In the genomic region with DNA sequence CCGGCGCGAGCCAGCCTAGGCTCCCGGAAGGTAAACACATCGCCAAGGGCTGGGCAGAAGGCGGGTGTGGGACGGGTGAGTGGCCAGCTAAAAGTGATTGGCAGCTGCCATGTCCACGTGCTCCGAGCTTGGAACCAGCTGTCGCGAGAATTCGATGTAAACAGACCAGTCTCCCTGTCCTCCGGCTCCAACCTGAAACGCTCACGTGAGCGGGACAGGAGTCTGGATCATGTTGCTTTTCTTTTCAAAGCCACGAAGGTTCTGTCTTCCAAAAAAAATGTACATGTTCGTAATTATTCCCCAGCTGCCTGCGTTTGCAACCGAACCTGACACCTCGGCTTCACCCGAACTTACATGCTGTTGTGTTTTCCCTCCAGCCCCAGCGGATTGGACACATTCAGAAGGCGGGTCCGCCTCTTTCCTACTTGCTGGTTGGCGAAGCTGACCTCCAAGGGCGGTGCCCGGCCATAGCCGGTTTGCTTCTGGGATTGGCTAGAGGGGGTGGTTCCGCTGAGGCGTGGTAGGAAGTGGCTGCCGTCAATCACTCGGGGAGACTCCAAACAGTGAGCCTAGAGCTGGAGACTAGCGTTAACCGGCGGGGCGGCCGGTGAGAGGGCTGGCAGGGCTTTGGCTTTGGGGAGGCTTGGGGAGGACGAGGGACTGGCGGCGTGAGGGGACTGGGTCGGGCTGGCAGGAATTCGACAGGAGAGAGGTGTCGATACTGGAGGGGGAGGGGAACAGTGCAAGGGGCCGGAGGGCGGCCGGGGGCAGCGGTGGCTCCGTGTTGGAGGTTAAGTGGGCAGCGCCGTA, we compare ENCODE assay signal across 8 cellular contexts. TPM values are rescaled to one million over a fixed set of nuclear protein-coding genes. Genes with fewer than 3 reads are reported as not detected.
DNase-seq lines count a peak whose midpoint lies in the region; TF ChIP-seq lines count a peak whose summit lies in the region.

TSS of gene BCAS3 (plus strand) at position 544 of the 810 bp plus-strand sequence.

- intact Hi-C loops in activated naive CD4-positive, alpha-beta T cell treated with anti-CD3 and anti-CD28 coated beads for 36 hours (cut with micrococcal nuclease) = loop anchor here (1.0 to 10.0 kb wide), 6 partner anchors 77 to 1522 kb away; partner anchors contain the start of genes APPBP2, HEATR6, PPM1D and PRR11

- in situ Hi-C loops in SK-MEL-5 (cut with HindIII; ENCODE audit: low pct_unique_long_range_greater_than_20kb, low sequenced_read_pairs) = no loop called here

- peak within 1 kb of the TSS; percentile 79 for H3K27ac Mint-ChIP-seq in activated naive CD4-positive, alpha-beta T cell treated with anti-CD3 and anti-CD28 coated beads for 36 hours

- H3K4me3 Mint-ChIP-seq in activated naive CD4-positive, alpha-beta T cell treated with anti-CD3 and anti-CD28 coated beads for 36 hours = peak within 1 kb of the TSS; percentile 91

- H3K9me3 Mint-ChIP-seq in activated naive CD4-positive, alpha-beta T cell treated with anti-CD3 and anti-CD28 coated beads for 36 hours = peaks cover 1% of the 10 kb centered on the region

- no peaks in the 10 kb centered on the region for H3K27me3 Mint-ChIP-seq in activated naive CD4-positive, alpha-beta T cell treated with anti-CD3 and anti-CD28 coated beads for 36 hours (ENCODE audit: low read depth)

- CTCF ChIA-PET in HEK293T (lab: Yijun Ruan, JAX) = no interaction called here
- CTCF ChIA-PET in activated naive CD4-positive, alpha-beta T cell treated with anti-CD3 and anti-CD28 coated beads for 36 hours (lab: Charles Lee) = interaction anchor here (0.6 to 1.1 kb wide), 3 partner anchors 34 to 323 kb away, joined by 4 to 5 read pairs (median 4); no protein-coding TSS in a partner anchor

- peaks cover 11% of the 10 kb centered on the region for H3K4me1 Mint-ChIP-seq in activated naive CD4-positive, alpha-beta T cell treated with anti-CD3 and anti-CD28 coated beads for 36 hours (ENCODE audit: low read depth)

- peak; percentile 94 for DNase-seq in GF-D8 (lab: John Stamatoyannopoulos, UW)
- DNase-seq in HEK293T (ENCODE audit: extremely low spot score) = peak; percentile 98
- peak; percentile 99 for DNase-seq in MV-4-11 (lab: John Stamatoyannopoulos, UW)
- DNase-seq in SK-MEL-5 (ENCODE audit: low read depth, low spot score) = peak; percentile 100
- peak; percentile 99 for DNase-seq in activated naive CD4-positive, alpha-beta T cell treated with anti-CD3 and anti-CD28 coated beads for 36 hours
- peak; percentile 100 for DNase-seq in germinal center (ENCODE audit: low spot score)
- peak; percentile 96 for DNase-seq in non-pigmented ciliary epithelial cell (ENCODE audit: low read depth)
- peak; percentile 99 for DNase-seq in superior temporal gyrus (ENCODE audit: extremely low spot score)

- H3K36me3 Mint-ChIP-seq in activated naive CD4-positive, alpha-beta T cell treated with anti-CD3 and anti-CD28 coated beads for 36 hours (ENCODE audit: low read depth) = no peaks in the 10 kb centered on the region

- POLR2A ChIA-PET in HEK293T (lab: Yijun Ruan, JAX) = interaction anchor here (0.6 to 1.6 kb wide), 16 partner anchors 9 to 724 kb away, joined by 3 to 9 read pairs (median 4); partner anchors contain the start of gene PPM1D

TF ChIP-seq in HEK293T, 16 proteins besides CTCF, POLR2A, EP300 and RAD21:
- TF ChIP-seq ELF4 (IDR thresholded peaks at IDR 0.05) (peak; percentile 73; the same call in 1 of the 2 replicates), TARDBP (IDR thresholded peaks at IDR 0.05) (peak; percentile 70; the same call in 1 of the 2 replicates), SP1 (IDR thresholded peaks at IDR 0.05) (peak; percentile 86), FOXM1 (IDR thresholded peaks at IDR 0.05; ENCODE audit: borderline replicate concordance) (no peak), HDGF (IDR thresholded peaks at IDR 0.05; ENCODE audit: borderline replicate concordance) (no peak), L3MBTL2 (conservative IDR thresholded peaks at IDR 0.05) (peak; percentile 99), SUZ12 (IDR thresholded peaks at IDR 0.05) (no peak), NFRKB (IDR thresholded peaks at IDR 0.05) (no peak), FOXK2 (IDR thresholded peaks at IDR 0.05) (peak; percentile 99)
- TF ChIP-seq, protein P1, sequence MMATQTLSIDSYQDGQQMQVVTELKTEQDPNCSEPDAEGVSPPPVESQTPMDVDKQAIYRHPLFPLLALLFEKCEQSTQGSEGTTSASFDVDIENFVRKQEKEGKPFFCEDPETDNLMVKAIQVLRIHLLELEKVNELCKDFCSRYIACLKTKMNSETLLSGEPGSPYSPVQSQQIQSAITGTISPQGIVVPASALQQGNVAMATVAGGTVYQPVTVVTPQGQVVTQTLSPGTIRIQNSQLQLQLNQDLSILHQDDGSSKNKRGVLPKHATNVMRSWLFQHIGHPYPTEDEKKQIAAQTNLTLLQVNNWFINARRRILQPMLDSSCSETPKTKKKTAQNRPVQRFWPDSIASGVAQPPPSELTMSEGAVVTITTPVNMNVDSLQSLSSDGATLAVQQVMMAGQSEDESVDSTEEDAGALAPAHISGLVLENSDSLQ (IDR thresholded peaks at IDR 0.05) = peak; percentile 99
TF ChIP-seq in HEK293T: peak in this region for 6.

RNA-seq across cellular contexts. Expression of gene BCAS3, which starts in this region (rescaled TPM):
- total RNA-seq in SK-MEL-5 (2014; rRNA removed; shearing (Covaris generic)) = 31.6 and 36.7 TPM in 2 replicates
- 30.0 and 42.3 TPM in 2 replicates for polyA plus RNA-seq in SK-MEL-5 (2015; cell fraction: cytosol; rRNA removed)
- 11.9 and 20.1 TPM in 2 replicates for polyA plus RNA-seq in SK-MEL-5 (2015; cell fraction: nucleus; rRNA removed)
- 1 to 10 TPM; 7.2 to 7.5 TPM for total RNA-seq in activated naive CD4-positive, alpha-beta T cell treated with anti-CD3 and anti-CD28 coated beads for 36 hours

Comparison
In these comparisons a context has a peak if more than half of its experiments do, and no peak if none do; other contexts are left out.
1. Peak in every context shown above with its lines: DNase-seq.